Comparison of ENCODE assay signal across 1 cellular context in the genomic region with DNA sequence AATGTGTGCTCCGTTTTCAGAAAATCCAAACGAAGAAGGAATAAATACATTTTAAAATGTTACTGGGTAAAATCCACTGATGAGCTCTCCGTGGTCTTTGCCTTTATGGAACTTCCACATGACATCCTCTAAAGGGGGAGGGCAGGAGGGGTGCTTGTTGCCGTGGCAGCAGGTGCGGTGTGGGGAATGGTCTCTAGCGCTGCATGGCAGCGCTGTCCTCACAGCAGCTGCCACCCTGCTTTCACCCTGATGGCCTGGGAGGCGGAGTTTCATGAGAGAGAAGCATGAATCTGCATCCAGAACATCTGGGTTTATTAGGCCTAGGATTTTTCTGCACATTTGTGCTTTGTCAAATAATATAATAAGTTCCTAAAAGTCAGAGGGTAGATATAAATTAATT.
TF ChIP-seq lines count a peak whose summit lies in the region.

No MANE protein-coding gene starts in this region.

TF ChIP-seq in WTC11, 78 proteins besides CTCF, POLR2A, EP300 and RAD21 (continued from another document):
- TF ChIP-seq, protein P1, sequence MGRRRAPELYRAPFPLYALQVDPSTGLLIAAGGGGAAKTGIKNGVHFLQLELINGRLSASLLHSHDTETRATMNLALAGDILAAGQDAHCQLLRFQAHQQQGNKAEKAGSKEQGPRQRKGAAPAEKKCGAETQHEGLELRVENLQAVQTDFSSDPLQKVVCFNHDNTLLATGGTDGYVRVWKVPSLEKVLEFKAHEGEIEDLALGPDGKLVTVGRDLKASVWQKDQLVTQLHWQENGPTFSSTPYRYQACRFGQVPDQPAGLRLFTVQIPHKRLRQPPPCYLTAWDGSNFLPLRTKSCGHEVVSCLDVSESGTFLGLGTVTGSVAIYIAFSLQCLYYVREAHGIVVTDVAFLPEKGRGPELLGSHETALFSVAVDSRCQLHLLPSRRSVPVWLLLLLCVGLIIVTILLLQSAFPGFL (CRISPR knock-in tag; IDR thresholded peaks at IDR 0.05; ENCODE audit: borderline replicate concordance), result no peak
- TF ChIP-seq FOXP1 (CRISPR knock-in tag; IDR thresholded peaks at IDR 0.05; ENCODE audit: borderline replicate concordance) (no peak), ZNF232 (CRISPR knock-in tag; IDR thresholded peaks at IDR 0.05) (no peak), SP1 (CRISPR knock-in tag; conservative IDR thresholded peaks at IDR 0.05) (no peak), ZNF671 (CRISPR knock-in tag; IDR thresholded peaks at IDR 0.05) (no peak), GTF2I (CRISPR knock-in tag; conservative IDR thresholded peaks at IDR 0.05) (no peak)
- TF ChIP-seq, protein P2, sequence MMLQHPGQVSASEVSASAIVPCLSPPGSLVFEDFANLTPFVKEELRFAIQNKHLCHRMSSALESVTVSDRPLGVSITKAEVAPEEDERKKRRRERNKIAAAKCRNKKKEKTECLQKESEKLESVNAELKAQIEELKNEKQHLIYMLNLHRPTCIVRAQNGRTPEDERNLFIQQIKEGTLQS (CRISPR knock-in tag; conservative IDR thresholded peaks at IDR 0.05), result no peak
TF ChIP-seq in WTC11: peak in this region for 0.
